ENCODE assay signal across 8 cellular contexts in the genomic region with DNA sequence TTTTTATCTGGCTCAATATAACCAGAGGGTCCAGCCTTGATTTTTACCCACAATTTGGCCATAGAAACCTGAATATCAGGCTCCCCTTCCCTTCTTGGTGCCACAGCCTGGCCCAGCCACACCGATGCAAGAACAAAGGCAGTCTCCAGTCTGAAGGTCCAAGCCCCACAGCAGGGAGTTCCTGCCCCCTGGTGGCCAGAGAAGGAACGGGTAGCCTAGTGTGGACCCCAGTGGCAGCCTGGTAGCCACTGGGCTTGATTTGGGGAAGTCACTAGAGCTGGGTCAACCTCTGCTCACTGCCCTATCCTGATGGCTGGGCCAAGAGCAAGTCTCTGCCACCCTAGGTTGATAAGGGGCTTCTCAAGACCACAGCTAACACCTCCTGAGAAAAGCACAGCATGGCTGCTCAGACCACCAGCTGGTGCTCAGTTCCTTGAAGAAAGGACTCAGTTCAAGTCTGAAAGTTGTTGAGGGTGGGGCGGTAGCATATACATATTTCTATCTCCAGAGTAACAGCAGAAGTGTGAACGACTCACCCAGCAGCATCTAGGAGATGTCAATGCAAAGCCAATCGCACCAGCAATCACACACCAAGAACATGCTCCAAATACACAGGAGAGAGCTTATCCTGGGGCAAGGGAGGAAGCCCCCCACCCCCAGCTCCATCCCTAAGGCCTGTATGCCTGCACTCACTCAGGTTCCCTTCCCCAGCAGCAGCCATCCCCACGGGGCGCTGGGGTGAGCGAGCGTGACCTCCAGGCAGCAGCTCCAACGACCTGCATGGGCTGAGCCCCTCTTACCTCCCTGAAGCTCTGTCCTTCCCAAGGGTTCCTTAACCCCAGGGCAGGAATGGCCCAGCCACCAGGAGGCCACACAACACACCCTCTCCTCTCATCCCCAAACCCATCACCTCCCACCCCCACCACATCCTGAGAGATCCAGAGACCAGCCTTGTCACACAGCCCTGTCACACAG. TPM values are rescaled to one million over a fixed set of nuclear protein-coding genes. Genes with fewer than 3 reads are reported as not detected.
A peak's percentile ranks its signal among the peaks of the same experiment; 100 is the strongest.
DNase-seq lines count a peak whose midpoint lies in the region; ATAC-seq and TF ChIP-seq lines count a peak whose summit lies in the region.

No MANE protein-coding gene starts in this region.

- no peaks in the 10 kb centered on the region for H3K9me3 Mint-ChIP-seq in naive B cell

- H3K27ac ChIP-seq in esophagus squamous epithelium, result peak overlapping the region in 2 of 4 donors; percentile 20 to 25

- intact Hi-C loops in esophagus squamous epithelium (cut with DNase I), result no loop called here

- H3K27me3 Mint-ChIP-seq in naive B cell, result no peaks in the 10 kb centered on the region

- peak; percentile 60 for ATAC-seq in HG03175 (IDR thresholded peaks at IDR 0.05; ENCODE audit: unreplicated experiment)
- ATAC-seq in naive B cell (ENCODE audit: low read depth in 2 of 2), result peak; percentile 96 to 99
- no peak for ATAC-seq in GM19328 (IDR thresholded peaks at IDR 0.05; ENCODE audit: unreplicated experiment)

- CTCF ChIA-PET in GM10248 (lab: Yijun Ruan, JAX), result interaction anchor here (0.7 to 4.4 kb wide), 37 partner anchors 8 to 354 kb away, joined by 3 to 36 read pairs (median 4); a partner anchor contains a TSS

- WGBS in esophagus squamous epithelium, 2 donors, result 33 to 88% methylated on average over 3 to 6 of the region's 10 CpGs

- H3K4me1 Mint-ChIP-seq in naive B cell, result peaks cover 0 to 4% (median 0%) of the 10 kb centered on the region in 3 donors

- H3K9me3 ChIP-seq in esophagus squamous epithelium, result no peaks in the 10 kb centered on the region

- H3K36me3 Mint-ChIP-seq in naive B cell, result no peaks in the 10 kb centered on the region

- H3K27me3 ChIP-seq in esophagus squamous epithelium, result no peaks in the 10 kb centered on the region

- peaks cover 0 to 20% (median 9%) of the 10 kb centered on the region in 3 donors for H3K4me1 ChIP-seq in esophagus squamous epithelium

- POLR2A ChIA-PET in GM10248 (lab: Yijun Ruan, JAX), result interaction anchor here (0.7 kb wide), 1 partner anchor 789 kb away, joined by 3 read pairs; no protein-coding TSS in a partner anchor

- no peak overlapping the region for H3K4me3 ChIP-seq in esophagus squamous epithelium

- DNase-seq in GM10248 (ENCODE audit: extremely low spot score), result peak; percentile 79
- DNase-seq in OCI-M1 (lab: John Stamatoyannopoulos, UW), result peak; percentile 94
- DNase-seq in activated T-cell treated with anti-CD3 and anti-CD28 coated beads for 48 hours (ENCODE audit: low read depth), result peak; percentile 75
- DNase-seq in esophagus squamous epithelium (lab: John Stamatoyannopoulos, UW), result no peak
- peak; percentile 69 for DNase-seq in naive B cell
- peak; percentile 54 to 71 for DNase-seq in stimulated activated CD8-positive, alpha-beta memory T cell treated with anti-CD3 and anti-CD28 coated beads, Interleukin-7, amount 100 ng/mL, for 48 hours (ENCODE audit: extremely low read depth in 1 of 2, low read depth in 1 of 2)

- TF ChIP-seq CTCF in GM10248 (IDR thresholded peaks at IDR 0.05; ENCODE audit: control extremely low read depth, extremely low read depth, low read depth, missing control alignments) (peak; percentile 83), esophagus squamous epithelium (IDR thresholded peaks at IDR 0.05) (peak; percentile 88 to 98 (median 97))

- no peak overlapping the region for H3K4me3 Mint-ChIP-seq in naive B cell

- TF ChIP-seq POLR2A in esophagus squamous epithelium (IDR thresholded peaks at IDR 0.05), result no peak

- H3K27ac Mint-ChIP-seq in naive B cell, result no peak overlapping the region

- H3K36me3 ChIP-seq in esophagus squamous epithelium, result peaks cover 0 to 36% (median 6%) of the 10 kb centered on the region in 3 donors

RNA-seq across cellular contexts. Expression of a gene that starts 7.6 kb away (rescaled TPM):
- 10 to 100 TPM in 1 of 4 donors, 1 to 10 TPM in 3; 6.7 to 10.2 (median 8.0) TPM for total RNA-seq in esophagus squamous epithelium
- 1 to 10 TPM in 1 of 6 donors, under 1 TPM in 4, not detected in 1; 0.60 to 1.7 (median 0.73) TPM for polyA plus RNA-seq in naive B cell (ENCODE audit: low read depth in 6 of 6)

RNA-seq across cellular contexts. Expression of a gene that starts 14.6 kb away (rescaled TPM):
- total RNA-seq in esophagus squamous epithelium, result 1 to 10 TPM; 2.6 to 5.3 (median 3.4) TPM
- not detected for polyA plus RNA-seq in naive B cell (ENCODE audit: low read depth in 6 of 6)

RNA-seq across cellular contexts. Expression of a gene that starts 45.0 kb away (rescaled TPM):
- total RNA-seq in esophagus squamous epithelium, result 100 to 1,000 TPM in 2 of 4 donors, 10 to 100 TPM in 2; 71.8 to 138 (median 115) TPM
- polyA plus RNA-seq in naive B cell (ENCODE audit: low read depth in 6 of 6), result 100 to 1,000 TPM; 393 to 571 (median 442) TPM

RNA-seq across cellular contexts. Expression of a gene that starts 46.1 kb away (rescaled TPM):
- total RNA-seq in esophagus squamous epithelium, result 100 to 1,000 TPM in 1 of 4 donors, 10 to 100 TPM in 3; 52.8 to 125 (median 69.0) TPM
- not detected for polyA plus RNA-seq in naive B cell (ENCODE audit: low read depth in 6 of 6)
